Comparison of ENCODE assay signal across 13 cellular contexts in genomic region chr9:114112778-114113585, GRCh38. TPM values are rescaled to one million over a fixed set of nuclear protein-coding genes. Genes with fewer than 3 reads are reported as not detected.
DNase-seq lines count a peak whose midpoint lies in the region; ATAC-seq and TF ChIP-seq lines count a peak whose summit lies in the region.
"Had no signal": no experiment of that assay in that cellular context is flagged by ENCODE, and none has a peak within 500 bp of the region (broad histone marks: within the 10 kb centered on the region; RNA-seq: fewer than 3 reads in every experiment).

No MANE protein-coding gene starts in this region.

- DNase-seq in G401 (ENCODE audit: low spot score) (peak; percentile 40), astrocyte of the spinal cord (ENCODE audit: low read depth, low spot score) (peak; percentile 41), left ventricle myocardium inferior (peak; percentile 89), renal cortical epithelial cell (ENCODE audit: low read depth) (peak; percentile 66), NCI-H146 treated with DMSO at 0.1 percent for 48 hours (lab: John Stamatoyannopoulos, UW; ENCODE audit: unreplicated experiment) (no peak), OCI-M1 (lab: John Stamatoyannopoulos, UW) (no peak), T-helper 2 cell (no peak)
- DNase-seq: MM.1S; stimulated activated CD4-positive, alpha-beta T cell treated with anti-CD3 and anti-CD28 coated beads, Interleukin-15, amount 100 ng/mL, for 24 hours had no signal

- H3K4me1 ChIP-seq in left ventricle myocardium inferior, result peaks cover 27% of the 10 kb centered on the region

- no peaks in the 10 kb centered on the region for H3K9me3 ChIP-seq in left ventricle myocardium inferior (replicated peaks)
- H3K9me3 ChIP-seq: SJCRH30 had no signal

- TF ChIP-seq CTCF in astrocyte of the spinal cord (IDR thresholded peaks at IDR 0.05; ENCODE audit: low read depth, low read length) (no peak), left ventricle myocardium inferior (IDR thresholded peaks at IDR 0.05; ENCODE audit: borderline replicate concordance) (no peak)

- peak overlapping the region; percentile 69 for H3K27ac ChIP-seq in left ventricle myocardium inferior (replicated peaks)
- H3K27ac ChIP-seq: SJCRH30 had no signal

- H3K36me3 ChIP-seq in left ventricle myocardium inferior, result no peaks in the 10 kb centered on the region
- H3K36me3 ChIP-seq: SJCRH30 had no signal

- H3K4me3 ChIP-seq in astrocyte of the spinal cord (ENCODE audit: low read depth, low read length), result no peak overlapping the region
- H3K4me3 ChIP-seq in left ventricle myocardium inferior, result no peak overlapping the region
- H3K4me3 ChIP-seq: SJCRH30 had no signal

- no peak for ATAC-seq in HG03571 (IDR thresholded peaks at IDR 0.05; ENCODE audit: unreplicated experiment)

- intact Hi-C loops in left ventricle myocardium inferior (cut with micrococcal nuclease), result no loop called here

- H3K27me3 ChIP-seq in left ventricle myocardium inferior (ENCODE audit: low read depth), result peaks cover 31% of the 10 kb centered on the region

- in situ Hi-C loops in G401 (cut with HindIII; ENCODE audit: low sequenced_read_pairs), result no loop called here
- in situ Hi-C loops in astrocyte of the spinal cord (cut with HindIII; ENCODE audit: low sequenced_read_pairs), result no loop called here

RNA-seq across cellular contexts. Expression of gene KIF12, which starts 13.9 kb away (rescaled TPM):
- total RNA-seq in G401 (2014; rRNA removed; shearing (Covaris generic)), result 0.27 and 1.0 TPM in 2 replicates
- total RNA-seq in left ventricle myocardium inferior (not detected), renal cortical epithelial cell (12.3 and 40.1 TPM in 2 replicates)
- total RNA-seq: lung microvascular endothelial cell, SJCRH30 had no signal

RNA-seq across cellular contexts. Expression of gene AMBP, which starts 34.9 kb away (rescaled TPM):
- total RNA-seq in G401 (2014; rRNA removed; shearing (Covaris generic)), result not detected in 2 replicates
- total RNA-seq in left ventricle myocardium inferior, result not detected
- 3.1 and 9.4 TPM in 2 replicates for total RNA-seq in renal cortical epithelial cell
- total RNA-seq: lung microvascular endothelial cell, temporal lobe had no signal

RNA-seq across cellular contexts. Expression of gene COL27A1, which starts 42.4 kb away (rescaled TPM):
- 2.8 and 3.1 TPM in 2 replicates for total RNA-seq in G401 (2014; rRNA removed; shearing (Covaris generic))
- total RNA-seq in left ventricle myocardium inferior (6.4 TPM), renal cortical epithelial cell (4.3 and 48.4 TPM in 2 replicates)

Comparison
In these comparisons a context has a peak if more than half of its experiments do, and no peak if none do; other contexts are left out.
1. DNase-seq: peak in G401 (single experiment), astrocyte of the spinal cord (single experiment), left ventricle myocardium inferior (single experiment) and renal cortical epithelial cell (single experiment); none in NCI-H146 treated with DMSO at 0.1 percent for 48 hours (single experiment), OCI-M1 (single experiment) and T-helper 2 cell (0 of 5).